In the genomic region with DNA sequence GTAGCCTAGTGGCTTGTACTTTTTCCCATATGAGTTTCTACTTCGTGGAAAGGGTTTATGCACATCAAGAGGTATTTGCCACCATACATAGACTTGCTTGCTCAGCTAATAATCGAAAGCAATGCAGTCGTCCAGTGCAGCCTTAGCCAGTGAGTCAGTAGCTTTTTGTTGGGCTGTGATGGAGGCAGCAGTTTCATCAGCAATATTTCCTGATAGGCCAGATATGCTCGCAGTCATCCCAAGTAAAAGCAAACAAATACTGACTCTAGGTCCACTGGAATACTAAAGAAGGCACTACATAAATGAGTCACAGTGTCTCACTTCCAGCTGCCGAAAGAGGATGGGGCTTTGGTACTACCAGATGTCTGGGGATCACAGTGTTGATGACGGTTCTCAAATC, we compare ENCODE assay signal across 1 cellular context.
TF ChIP-seq lines count a peak whose summit lies in the region.

No MANE protein-coding gene starts in this region.

TF ChIP-seq in IMR-90, 13 proteins besides CTCF, POLR2A, EP300 and RAD21:
- TF ChIP-seq RCOR1 (IDR thresholded peaks at IDR 0.05; ENCODE audit: insufficient replicate concordance, low read length): no peak
- peak; percentile 90 for TF ChIP-seq CEBPB (IDR thresholded peaks at IDR 0.05; ENCODE audit: low read depth, low read length)
- TF ChIP-seq MAFK (IDR thresholded peaks at IDR 0.05; ENCODE audit: low read depth, low read length): peak; percentile 96
- TF ChIP-seq NFE2L2 (IDR thresholded peaks at IDR 0.05; ENCODE audit: low read depth, low read length): 0 out of 2 replicates have a peak, but pooled peaks have one; percentile 45
- peak; percentile 31; the same call in 1 of the 2 replicates for TF ChIP-seq BHLHE40 (IDR thresholded peaks at IDR 0.05; ENCODE audit: low read depth, low read length)
- peak; percentile 91 for TF ChIP-seq FOS (IDR thresholded peaks at IDR 0.05; ENCODE audit: low read depth, low read length)
